ENCODE assay signal across 9 cellular contexts in genomic region chr9:83937861-83938455, GRCh38. TPM values are rescaled to one million over a fixed set of nuclear protein-coding genes. Genes with fewer than 3 reads are reported as not detected.
DNase-seq lines count a peak whose midpoint lies in the region; ATAC-seq and TF ChIP-seq lines count a peak whose summit lies in the region.
"Had no signal": no experiment of that assay in that cellular context is flagged by ENCODE, and none has a peak within 500 bp of the region (broad histone marks: within the 10 kb centered on the region; RNA-seq: fewer than 3 reads in every experiment).

No MANE protein-coding gene starts in this region.

- H3K4me1 ChIP-seq in HCT116 (ENCODE audit: control insufficient read depth in 1 of 2, insufficient read depth in 2 of 2, low read length in 2 of 2) (peaks cover 7 to 13% of the 10 kb centered on the region in 2 experiments; a peak in 3 of 4 replicates), neuronal stem cell (ENCODE audit: control insufficient read depth in 2 of 2, insufficient read depth in 1 of 2, low read depth in 1 of 2, low read length in 2 of 2) (peaks cover 2 to 7% of the 10 kb centered on the region in 2 donors)

- no peak overlapping the region for H4K8ac ChIP-seq in neuronal stem cell (ENCODE audit: low read depth, low read length)

- H3K23ac ChIP-seq in neuronal stem cell (ENCODE audit: low read depth, low read length, poor library complexity), result no peak overlapping the region

- no peak overlapping the region for H2BK120ac ChIP-seq in neuronal stem cell (ENCODE audit: low read depth, low read length)

- H3K79me1 ChIP-seq in neuronal stem cell (ENCODE audit: low read depth, low read length), result no peaks in the 10 kb centered on the region

- peak; percentile 94 for TF ChIP-seq RAD21 in HCT116 (IDR thresholded peaks at IDR 0.05; ENCODE audit: low read depth)

- RAD21 ChIA-PET in HCT116 (lab: Charles Lee; ENCODE audit: low non-redundant PET in 1 of 2, low total read pairs in 2 of 2, uncharacterized antibody in 2 of 2, unreplicated experiment in 2 of 2), result interaction anchor here (1.0 to 1.1 kb wide), 2 partner anchors 323 kb away, joined by 4 to 9 read pairs; no protein-coding TSS in a partner anchor

- no peak overlapping the region for H4K91ac ChIP-seq in neuronal stem cell (ENCODE audit: low read depth, low read length, poor library complexity)

- no peaks in the 10 kb centered on the region for H3K27me3 ChIP-seq in HCT116 (ENCODE audit: insufficient read depth, low read length)
- no peaks in the 10 kb centered on the region for H3K27me3 ChIP-seq in neuronal stem cell (ENCODE audit: control insufficient read depth in 3 of 3, insufficient read depth in 3 of 3, low read depth in 1 of 3, low read length in 3 of 3)

- no peaks in the 10 kb centered on the region for H4K20me1 ChIP-seq in HCT116 (ENCODE audit: insufficient read depth)

- no peak overlapping the region for H2AK5ac ChIP-seq in neuronal stem cell (ENCODE audit: low read depth, low read length)

- CTCF ChIA-PET in activated naive CD4-positive, alpha-beta T cell treated with anti-CD3 and anti-CD28 coated beads for 36 hours (lab: Charles Lee), result interaction anchor here (0.6 to 1.6 kb wide), 10 partner anchors 13 to 500 kb away, joined by 3 to 12 read pairs (median 4); no protein-coding TSS in a partner anchor
- CTCF ChIA-PET in HCT116 (lab: Charles Lee), result interaction anchor here (0.8 to 2.2 kb wide), 6 partner anchors 323 to 459 kb away, joined by 3 to 35 read pairs (median 6); no protein-coding TSS in a partner anchor
- CTCF ChIA-PET in activated B cell treated with CpG ODN at 0.5 μM for 24 hours (lab: Charles Lee), result interaction anchor here (1.0 to 2.4 kb wide), 9 partner anchors 9 to 377 kb away, joined by 3 to 27 read pairs (median 5); partner anchors contain the start of gene KIF27

- intact Hi-C loops in activated naive CD4-positive, alpha-beta T cell treated with anti-CD3 and anti-CD28 coated beads for 36 hours (cut with micrococcal nuclease), result loop anchor here (1.0 to 10.0 kb wide), 6 partner anchors 42 to 377 kb away; partner anchors contain the start of genes HNRNPK and RMI1
- intact Hi-C loops in HCT116 (cut with micrococcal nuclease), result loop anchor here (1.0 to 10.0 kb wide), 5 partner anchors 235 to 1207 kb away; no protein-coding TSS in a partner anchor
- intact Hi-C loops in activated B cell treated with CpG ODN at 0.5 μM for 24 hours (cut with micrococcal nuclease), result loop anchor here (1.0 kb wide), 3 partner anchors 235 to 377 kb away; no protein-coding TSS in a partner anchor

- H3K4me3 Mint-ChIP-seq in activated naive CD4-positive, alpha-beta T cell treated with anti-CD3 and anti-CD28 coated beads for 36 hours, result no peak overlapping the region
- no peak overlapping the region for H3K4me3 Mint-ChIP-seq in activated B cell treated with CpG ODN at 0.5 μM for 24 hours
- H3K4me3 Mint-ChIP-seq: stimulated activated naive CD8-positive, alpha-beta T cell treated with anti-CD3 and anti-CD28 coated beads, Interleukin-15, Interleukin-2, amounts not matched to agents 100 ng/mL and 50 ng/mL, for 24 hours had no signal

- POLR2A ChIA-PET in HCT116 (lab: Charles Lee), result interaction anchor here (0.7 kb wide), 1 partner anchor 43 kb away, joined by 3 read pairs; the partner anchor contains the start of genes HNRNPK and RMI1
- POLR2A ChIA-PET in activated B cell treated with CpG ODN at 0.5 μM for 24 hours (lab: Charles Lee), result no interaction called here

- WGBS in neuronal stem cell (ENCODE audit: extremely low coverage in 2 of 2, insufficient read length in 2 of 2, insufficient replicate concordance in 1 of 2), 2 donors, result no CpG with 5 or more reads among the region's 1 CpG

- no peak overlapping the region for H2BK15ac ChIP-seq in neuronal stem cell (ENCODE audit: low read length)

- H3K9me3 ChIP-seq in HCT116 (ENCODE audit: control insufficient read depth in 1 of 2, insufficient read depth in 1 of 2, low read depth in 1 of 2, low read length in 2 of 2) (no peaks in the 10 kb centered on the region), neuronal stem cell (replicated peaks in 1 of 2; ENCODE audit: control insufficient read depth in 2 of 2, insufficient read depth in 1 of 2, low read depth in 1 of 2, low read length in 2 of 2) (no peaks in the 10 kb centered on the region)

- no peak overlapping the region for H2BK12ac ChIP-seq in neuronal stem cell (ENCODE audit: low read length)

- H2BK5ac ChIP-seq in neuronal stem cell (ENCODE audit: low read length), result no peak overlapping the region

- H3K4me1 Mint-ChIP-seq in activated naive CD4-positive, alpha-beta T cell treated with anti-CD3 and anti-CD28 coated beads for 36 hours (ENCODE audit: low read depth), result no peaks in the 10 kb centered on the region
- no peaks in the 10 kb centered on the region for H3K4me1 Mint-ChIP-seq in activated B cell treated with CpG ODN at 0.5 μM for 24 hours

- H3K9ac ChIP-seq in HCT116 (ENCODE audit: low read length) (no peak overlapping the region), neuronal stem cell (ENCODE audit: low read depth, low read length, poor library complexity) (no peak overlapping the region)

- no peak overlapping the region for H3K27ac Mint-ChIP-seq in activated naive CD4-positive, alpha-beta T cell treated with anti-CD3 and anti-CD28 coated beads for 36 hours
- H3K27ac Mint-ChIP-seq in activated B cell treated with CpG ODN at 0.5 μM for 24 hours, result no peak overlapping the region
- H3K27ac Mint-ChIP-seq: stimulated activated naive CD8-positive, alpha-beta T cell treated with anti-CD3 and anti-CD28 coated beads, Interleukin-15, Interleukin-2, amounts not matched to agents 100 ng/mL and 50 ng/mL, for 24 hours had no signal

- peaks cover 10% of the 10 kb centered on the region for H3K36me3 Mint-ChIP-seq in activated naive CD4-positive, alpha-beta T cell treated with anti-CD3 and anti-CD28 coated beads for 36 hours (ENCODE audit: low read depth)
- peaks cover 30% of the 10 kb centered on the region for H3K36me3 Mint-ChIP-seq in activated B cell treated with CpG ODN at 0.5 μM for 24 hours (ENCODE audit: low read depth)

- no TSS peak for BruUV-seq in HCT116 (replicated peaks; lab: Mats Ljungman, UMichigan)

- H3K4ac ChIP-seq in neuronal stem cell (ENCODE audit: low read length), result no peak overlapping the region

- no peak overlapping the region for H3K14ac ChIP-seq in neuronal stem cell (ENCODE audit: low read length)

- peak; percentile 89 for ATAC-seq in HCT116
- peak; percentile 57 for ATAC-seq in activated B cell treated with CpG ODN at 0.5 μM for 24 hours (ENCODE audit: low read depth)

- H3K18ac ChIP-seq in neuronal stem cell (ENCODE audit: low read length), result no peak overlapping the region

- H3K36me3 ChIP-seq in HCT116 (ENCODE audit: control insufficient read depth in 1 of 2, insufficient read depth in 2 of 2, low read length in 2 of 2), result no peaks in the 10 kb centered on the region
- H3K36me3 ChIP-seq in neuronal stem cell (replicated peaks in 1 of 2; ENCODE audit: control insufficient read depth in 2 of 2, insufficient read depth in 2 of 2, low read length in 2 of 2), result no peaks in the 10 kb centered on the region

- no peak for TF ChIP-seq POLR2A in HCT116 (IDR thresholded peaks at IDR 0.05; ENCODE audit: borderline replicate concordance, extremely low read depth, insufficient read depth, insufficient read length)

- H3K27me3 Mint-ChIP-seq in activated naive CD4-positive, alpha-beta T cell treated with anti-CD3 and anti-CD28 coated beads for 36 hours (ENCODE audit: low read depth), result no peaks in the 10 kb centered on the region
- no peaks in the 10 kb centered on the region for H3K27me3 Mint-ChIP-seq in activated B cell treated with CpG ODN at 0.5 μM for 24 hours
- H3K27me3 Mint-ChIP-seq: stimulated activated naive CD8-positive, alpha-beta T cell treated with anti-CD3 and anti-CD28 coated beads, Interleukin-15, Interleukin-2, amounts not matched to agents 100 ng/mL and 50 ng/mL, for 24 hours had no signal

- H3K4me3 ChIP-seq in HCT116 (replicated peaks in 1 of 2; ENCODE audit: low read depth in 1 of 2, low read length in 2 of 2), result no peak overlapping the region
- no peak overlapping the region for H3K4me3 ChIP-seq in fibroblast of villous mesenchyme (ENCODE audit: low read depth, low read length)
- H3K4me3 ChIP-seq in neuronal stem cell (ENCODE audit: low read length in 2 of 2), result no peak overlapping the region

- TF ChIP-seq CTCF in HCT116 (IDR thresholded peaks at IDR 0.05 in 2 of 3, conservative IDR thresholded peaks at IDR 0.05 in 1 of 3; ENCODE audit: borderline replicate concordance in 1 of 3, insufficient read depth in 1 of 3, low read depth in 2 of 3, low read length in 2 of 3), result peak; percentile 44 to 90 (median 78); a peak in 5 of 6 replicates
- no peak for TF ChIP-seq CTCF in activated B cell treated with CpG ODN at 0.5 μM for 24 hours (IDR thresholded peaks at IDR 0.05)
- TF ChIP-seq CTCF in fibroblast of villous mesenchyme (IDR thresholded peaks at IDR 0.05; ENCODE audit: insufficient read depth, low read depth, low read length), result peak; percentile 61

- H3K4me2 ChIP-seq in HCT116 (ENCODE audit: low read length) (no peak overlapping the region), neuronal stem cell (ENCODE audit: insufficient read depth, low read length, poor library complexity, severe bottlenecking) (no peak overlapping the region)

- no peaks in the 10 kb centered on the region for H3K9me3 Mint-ChIP-seq in activated naive CD4-positive, alpha-beta T cell treated with anti-CD3 and anti-CD28 coated beads for 36 hours
- no peaks in the 10 kb centered on the region for H3K9me3 Mint-ChIP-seq in activated B cell treated with CpG ODN at 0.5 μM for 24 hours
- H3K9me3 Mint-ChIP-seq: stimulated activated naive CD8-positive, alpha-beta T cell treated with anti-CD3 and anti-CD28 coated beads, Interleukin-15, Interleukin-2, amounts not matched to agents 100 ng/mL and 50 ng/mL, for 24 hours had no signal

- H3K9me2 ChIP-seq in HCT116 (ENCODE audit: insufficient read depth), result no peaks in the 10 kb centered on the region

- H2AFZ ChIP-seq in HCT116 (ENCODE audit: low read depth, low read length, poor library complexity, severe bottlenecking), result peak overlapping the region; percentile 81
- peak overlapping the region; percentile 68 for H2AFZ ChIP-seq in neuronal stem cell (ENCODE audit: low read length)

- peak; percentile 35 for DNase-seq in activated naive CD4-positive, alpha-beta T cell treated with anti-CD3 and anti-CD28 coated beads for 36 hours
- DNase-seq in activated naive CD4-positive, alpha-beta T cell treated with anti-CD3 and anti-CD28 coated beads, Interleukin-2, amount 50 U/mL, for 16 hours, result no peak
- peak; percentile 62 for DNase-seq in HCT116 (ENCODE audit: low read depth, low spot score)
- DNase-seq in NCI-H1694 treated with DMSO at 0.1 percent for 48 hours (lab: John Stamatoyannopoulos, UW), result peak; percentile 49
- no peak for DNase-seq in activated B cell treated with CpG ODN at 0.5 μM for 24 hours
- peak; percentile 74 for DNase-seq in fibroblast of villous mesenchyme (ENCODE audit: low read depth)
- peak; percentile 63 for DNase-seq in neuronal stem cell (ENCODE audit: low spot score)
- DNase-seq in hepatic stellate cell (ENCODE audit: low spot score), result no peak

- H3K27ac ChIP-seq in HCT116 (ENCODE audit: low read depth, low read length) (no peak overlapping the region), neuronal stem cell (replicated peaks; ENCODE audit: low read length) (no peak overlapping the region)

- no peaks in the 10 kb centered on the region for H3K79me2 ChIP-seq in HCT116 (ENCODE audit: insufficient read depth, low read length)

RNA-seq across cellular contexts. Expression of gene KIF27, which starts 16.7 kb away (rescaled TPM):
- 1 to 10 TPM; 2.7 to 3.8 TPM for total RNA-seq in activated naive CD4-positive, alpha-beta T cell treated with anti-CD3 and anti-CD28 coated beads for 36 hours
- total RNA-seq in HCT116 (2021; ENCODE audit: unreplicated experiment) (4.3 TPM), activated B cell treated with CpG ODN at 0.5 μM for 24 hours (4.9 and 5.1 TPM in 2 replicates), fibroblast of villous mesenchyme (2.9 and 3.9 TPM in 2 replicates)
- 0.79 and 0.91 TPM in 2 replicates for polyA plus RNA-seq in HCT116 (2012)
- polyA plus RNA-seq in neuronal stem cell (2013, experiment 1 of 2), result 8.2 TPM
- 7.9 TPM for polyA plus RNA-seq in neuronal stem cell (2013, experiment 2 of 2)

RNA-seq across cellular contexts. Expression of gene HNRNPK, which starts 42.1 kb away (rescaled TPM):
- 100 to 1,000 TPM; 679 to 704 TPM for total RNA-seq in activated naive CD4-positive, alpha-beta T cell treated with anti-CD3 and anti-CD28 coated beads for 36 hours
- total RNA-seq in HCT116 (2021; ENCODE audit: unreplicated experiment) (624 TPM), activated B cell treated with CpG ODN at 0.5 μM for 24 hours (645 and 678 TPM in 2 replicates), fibroblast of villous mesenchyme (465 and 522 TPM in 2 replicates)
- polyA plus RNA-seq in HCT116 (2012), result 345 and 465 TPM in 2 replicates
- polyA plus RNA-seq in neuronal stem cell (2013, experiment 1 of 2), result 555 TPM
- polyA plus RNA-seq in neuronal stem cell (2013, experiment 2 of 2), result 556 TPM

RNA-seq across cellular contexts. Expression of gene RMI1, which starts 42.6 kb away (rescaled TPM):
- 10 to 100 TPM; 19.2 to 19.3 TPM for total RNA-seq in activated naive CD4-positive, alpha-beta T cell treated with anti-CD3 and anti-CD28 coated beads for 36 hours
- total RNA-seq in HCT116 (2021; ENCODE audit: unreplicated experiment) (26.8 TPM), activated B cell treated with CpG ODN at 0.5 μM for 24 hours (6.6 and 8.5 TPM in 2 replicates), fibroblast of villous mesenchyme (6.1 and 7.8 TPM in 2 replicates)
- polyA plus RNA-seq in HCT116 (2012), result 5.7 and 8.4 TPM in 2 replicates
- 29.5 TPM for polyA plus RNA-seq in neuronal stem cell (2013, experiment 1 of 2)
- polyA plus RNA-seq in neuronal stem cell (2013, experiment 2 of 2), result 31.5 TPM

Comparison
In these comparisons a context has a peak if more than half of its experiments do, and no peak if none do; other contexts are left out.
1. DNase-seq: peak in activated naive CD4-positive, alpha-beta T cell treated with anti-CD3 and anti-CD28 coated beads for 36 hours (single experiment), HCT116 (single experiment), NCI-H1694 treated with DMSO at 0.1 percent for 48 hours (single experiment), fibroblast of villous mesenchyme (single experiment) and neuronal stem cell (single experiment); none in activated naive CD4-positive, alpha-beta T cell treated with anti-CD3 and anti-CD28 coated beads, Interleukin-2, amount 50 U/mL, for 16 hours (single experiment), activated B cell treated with CpG ODN at 0.5 μM for 24 hours (single experiment) and hepatic stellate cell (single experiment).